Comparison of ENCODE assay signal across 1 cellular context in the genomic region with DNA sequence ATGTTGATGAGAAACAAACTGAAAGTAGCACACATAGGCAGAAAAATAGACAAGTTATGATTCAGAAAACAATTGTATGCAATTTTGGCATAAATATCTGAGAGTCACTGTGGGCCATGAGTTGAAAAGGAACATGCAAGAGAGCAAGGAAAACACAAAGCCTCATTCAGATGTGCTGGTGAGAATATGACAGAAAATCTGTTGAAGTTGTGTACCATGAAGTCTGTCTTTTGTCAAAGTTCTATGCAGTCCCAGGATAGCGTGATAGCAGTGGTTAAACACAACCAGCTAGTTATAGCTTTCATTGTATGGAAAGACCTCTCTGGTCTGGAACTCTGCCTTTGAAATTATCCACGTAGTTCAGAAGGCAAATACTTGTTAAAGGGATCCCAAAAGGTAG.
TF ChIP-seq lines count a peak whose summit lies in the region.

No MANE protein-coding gene starts in this region.

TF ChIP-seq in HepG2, 621 proteins besides CTCF, POLR2A, EP300 and RAD21:
- no peak for TF ChIP-seq ZNF317 (CRISPR knock-in tag; IDR thresholded peaks at IDR 0.05)
- TF ChIP-seq ZNF709 (CRISPR knock-in tag; IDR thresholded peaks at IDR 0.05): peak; percentile 41; the same call in 1 of the 2 replicates
